1 cellular context compared by ENCODE assay signal in genomic region chr11:67483498-67483798, GRCh38.
A peak's percentile ranks its signal among the peaks of the same experiment; 100 is the strongest.
TF ChIP-seq lines count a peak whose summit lies in the region.

No MANE protein-coding gene starts in this region.

TF ChIP-seq in HepG2, 621 proteins besides CTCF, POLR2A, EP300 and RAD21 (continued from another document and continues in another):
- 0 out of 2 replicates have a peak, but pooled peaks have one; percentile 2 for TF ChIP-seq PRDM15 (CRISPR knock-in tag; IDR thresholded peaks at IDR 0.05)
- TF ChIP-seq ZNF367 (CRISPR knock-in tag; IDR thresholded peaks at IDR 0.05; ENCODE audit: borderline replicate concordance) = no peak
- TF ChIP-seq ZNF878 (CRISPR knock-in tag; IDR thresholded peaks at IDR 0.05) = peak; percentile 8; the same call in 1 of the 2 replicates
- no peak for TF ChIP-seq BHLHE40 (IDR thresholded peaks at IDR 0.05; ENCODE audit: low read length)
- no peak for TF ChIP-seq SOX13 (IDR thresholded peaks at IDR 0.05)
- no peak for TF ChIP-seq SOX13 (CRISPR knock-in tag; conservative IDR thresholded peaks at IDR 0.05 in 1 of 2, IDR thresholded peaks at IDR 0.05 in 1 of 2)
- no peak for TF ChIP-seq ATF7-NPFF (CRISPR knock-in tag; IDR thresholded peaks at IDR 0.05; ENCODE audit: low read depth)
- no peak; the same call in 1 of the 2 replicates for TF ChIP-seq ZNF441 (CRISPR knock-in tag; IDR thresholded peaks at IDR 0.05; ENCODE audit: borderline replicate concordance)
- no peak for TF ChIP-seq HNRNPL (IDR thresholded peaks at IDR 0.05; ENCODE audit: low read depth, low read length)
- TF ChIP-seq MEIS1 (CRISPR knock-in tag; IDR thresholded peaks at IDR 0.05; ENCODE audit: borderline replicate concordance) = no peak
- 0 out of 2 replicates have a peak, but pooled peaks have one; percentile 29 for TF ChIP-seq SNAPC2 (CRISPR knock-in tag; IDR thresholded peaks at IDR 0.05)
- TF ChIP-seq MAZ (IDR thresholded peaks at IDR 0.05; ENCODE audit: borderline replicate concordance, low read depth, low read length) = no peak
- no peak for TF ChIP-seq MAZ (CRISPR knock-in tag; IDR thresholded peaks at IDR 0.05; ENCODE audit: low read depth)
- TF ChIP-seq FOXM1 (CRISPR knock-in tag; IDR thresholded peaks at IDR 0.05) = no peak
- peak; percentile 13; the same call in 1 of the 2 replicates for TF ChIP-seq ZNF30 (CRISPR knock-in tag; IDR thresholded peaks at IDR 0.05)
- TF ChIP-seq ZXDC (CRISPR knock-in tag; IDR thresholded peaks at IDR 0.05) = no peak
- TF ChIP-seq ZNF709 (CRISPR knock-in tag; IDR thresholded peaks at IDR 0.05) = no peak; the same call in 1 of the 2 replicates
- no peak for TF ChIP-seq USF2 (IDR thresholded peaks at IDR 0.05; ENCODE audit: low read depth, low read length)
- no peak for TF ChIP-seq USF2 (CRISPR knock-in tag; IDR thresholded peaks at IDR 0.05; ENCODE audit: borderline replicate concordance)
- 0 out of 2 replicates have a peak, but pooled peaks have one; percentile 10 for TF ChIP-seq MTA1 (CRISPR knock-in tag; IDR thresholded peaks at IDR 0.05; ENCODE audit: borderline replicate concordance)
- TF ChIP-seq IRX3 (CRISPR knock-in tag; IDR thresholded peaks at IDR 0.05; ENCODE audit: borderline replicate concordance, low read depth) = 0 out of 2 replicates have a peak, but pooled peaks have one; percentile 76
- TF ChIP-seq DMAP1 (CRISPR knock-in tag; IDR thresholded peaks at IDR 0.05) = no peak
- no peak for TF ChIP-seq ZNF430 (CRISPR knock-in tag; IDR thresholded peaks at IDR 0.05)
- TF ChIP-seq EEA1 (CRISPR knock-in tag; IDR thresholded peaks at IDR 0.05; ENCODE audit: borderline replicate concordance) = peak; percentile 0; the same call in 1 of the 2 replicates
- TF ChIP-seq CENPT (CRISPR knock-in tag; IDR thresholded peaks at IDR 0.05; ENCODE audit: low read depth) = no peak
- no peak for TF ChIP-seq NPAS2 (CRISPR knock-in tag; IDR thresholded peaks at IDR 0.05; ENCODE audit: borderline replicate concordance)
- no peak for TF ChIP-seq SNRNP70 (IDR thresholded peaks at IDR 0.05; ENCODE audit: low read depth, low read length)
- TF ChIP-seq RAD51 (IDR thresholded peaks at IDR 0.05; ENCODE audit: borderline replicate concordance) = no peak
- TF ChIP-seq KAT7 (CRISPR knock-in tag; IDR thresholded peaks at IDR 0.05; ENCODE audit: borderline replicate concordance) = no peak
- no peak for TF ChIP-seq ONECUT2 (CRISPR knock-in tag; IDR thresholded peaks at IDR 0.05)
- TF ChIP-seq ZNF644 (CRISPR knock-in tag; IDR thresholded peaks at IDR 0.05; ENCODE audit: low read depth) = no peak
- TF ChIP-seq TFDP1 (CRISPR knock-in tag; IDR thresholded peaks at IDR 0.05; ENCODE audit: borderline replicate concordance) = no peak
- no peak for TF ChIP-seq KDM4B (CRISPR knock-in tag; IDR thresholded peaks at IDR 0.05)
- TF ChIP-seq ZFP37 (CRISPR knock-in tag; IDR thresholded peaks at IDR 0.05; ENCODE audit: borderline replicate concordance) = no peak
- TF ChIP-seq TBL1XR1 (IDR thresholded peaks at IDR 0.05; ENCODE audit: borderline replicate concordance, low read length, partially characterized antibody) = no peak
- TF ChIP-seq TARDBP (CRISPR knock-in tag; IDR thresholded peaks at IDR 0.05) = no peak
- TF ChIP-seq ZBTB49 (CRISPR knock-in tag; IDR thresholded peaks at IDR 0.05; ENCODE audit: borderline replicate concordance) = no peak
- TF ChIP-seq SPEN (CRISPR knock-in tag; IDR thresholded peaks at IDR 0.05; ENCODE audit: low read depth) = no peak
- no peak for TF ChIP-seq ZFP36L2 (CRISPR knock-in tag; IDR thresholded peaks at IDR 0.05)
- TF ChIP-seq TIGD3 (CRISPR knock-in tag; IDR thresholded peaks at IDR 0.05; ENCODE audit: borderline replicate concordance) = no peak
- 0 out of 4 replicates have a peak, but pooled peaks of 1 of the 2 experiments have one; percentile 1 for TF ChIP-seq KLF16 (CRISPR knock-in tag; IDR thresholded peaks at IDR 0.05)
- 0 out of 2 replicates have a peak, but pooled peaks have one; percentile 18 for TF ChIP-seq ZBTB3 (CRISPR knock-in tag; IDR thresholded peaks at IDR 0.05; ENCODE audit: borderline replicate concordance, low read depth)
- TF ChIP-seq MXD1 (CRISPR knock-in tag; IDR thresholded peaks at IDR 0.05) = no peak
- TF ChIP-seq ZBTB2 (CRISPR knock-in tag; IDR thresholded peaks at IDR 0.05; ENCODE audit: low read depth) = no peak
- TF ChIP-seq ZNF317 (CRISPR knock-in tag; IDR thresholded peaks at IDR 0.05) = 0 out of 2 replicates have a peak, but pooled peaks have one; percentile 0
- TF ChIP-seq RBAK (CRISPR knock-in tag; IDR thresholded peaks at IDR 0.05) = no peak
- no peak for TF ChIP-seq ZNF614 (CRISPR knock-in tag; IDR thresholded peaks at IDR 0.05; ENCODE audit: borderline replicate concordance)
